In genomic region chr11:11884774-11885481, GRCh38 we compare ENCODE assay signal across 8 cellular contexts. TPM values are rescaled to one million over a fixed set of nuclear protein-coding genes. Genes with fewer than 3 reads are reported as not detected.
DNase-seq lines count a peak whose midpoint lies in the region; ATAC-seq and TF ChIP-seq lines count a peak whose summit lies in the region.
"Had no signal": no experiment of that assay in that cellular context is flagged by ENCODE, and none has a peak within 500 bp of the region (broad histone marks: within the 10 kb centered on the region; RNA-seq: fewer than 3 reads in every experiment).

No MANE protein-coding gene starts in this region.

- H3K4me1 ChIP-seq in lower lobe of right lung: peaks cover 12% of the 10 kb centered on the region
- no peaks in the 10 kb centered on the region for H3K4me1 ChIP-seq in smooth muscle cell (ENCODE audit: low read depth)

- H3K27me3 ChIP-seq in lower lobe of right lung (ENCODE audit: low read depth) (no peaks in the 10 kb centered on the region), smooth muscle cell (ENCODE audit: low read depth) (no peaks in the 10 kb centered on the region)
- H3K27me3 ChIP-seq: neutrophil had no signal

- no peak overlapping the region for H3K27ac ChIP-seq in lower lobe of right lung
- H3K27ac ChIP-seq in smooth muscle cell (ENCODE audit: low read depth): no peak overlapping the region
- H3K27ac ChIP-seq: neutrophil had no signal

- DNase-seq in effector memory CD8-positive, alpha-beta T cell: no peak
- DNase-seq in lower lobe of right lung (no peak), SK-N-DZ (ENCODE audit: low spot score) (no peak), smooth muscle cell (lab: John Stamatoyannopoulos, UW; ENCODE audit: unreplicated experiment) (no peak)

- no peak overlapping the region for H3K4me2 ChIP-seq in smooth muscle cell

- peaks cover 19 to 59% of the 10 kb centered on the region in 2 donors for H3K4me1 Mint-ChIP-seq in effector memory CD8-positive, alpha-beta T cell (ENCODE audit: low read depth in 2 of 2)

- peak overlapping the region; percentile 45 to 63 for H3K4me3 Mint-ChIP-seq in effector memory CD8-positive, alpha-beta T cell

- peaks cover 40% of the 10 kb centered on the region for H3K79me2 ChIP-seq in smooth muscle cell (ENCODE audit: low read depth)

- peak; percentile 83 for ATAC-seq in GM18861 (IDR thresholded peaks at IDR 0.05; ENCODE audit: unreplicated experiment)
- ATAC-seq in GM21423 (IDR thresholded peaks at IDR 0.05; ENCODE audit: unreplicated experiment): peak; percentile 97
- peak; percentile 91 for ATAC-seq in HG03159 (IDR thresholded peaks at IDR 0.05; ENCODE audit: unreplicated experiment)
- peak; percentile 62 for ATAC-seq in effector memory CD8-positive, alpha-beta T cell (replicated peaks)
- ATAC-seq in lower lobe of right lung: no peak

- no peak overlapping the region for H3K9ac ChIP-seq in smooth muscle cell (ENCODE audit: low read depth)

- TF ChIP-seq CTCF in lower lobe of right lung (IDR thresholded peaks at IDR 0.05) (no peak), smooth muscle cell (IDR thresholded peaks at IDR 0.05; ENCODE audit: borderline replicate concordance, insufficient read depth, poor library complexity, severe bottlenecking) (no peak)

- WGBS in smooth muscle cell (ENCODE audit: low lambda C conversion rate): 98% methylated on average over 7 of the region's 7 CpGs

- no peaks in the 10 kb centered on the region for H3K27me3 Mint-ChIP-seq in effector memory CD8-positive, alpha-beta T cell

- H3K27ac Mint-ChIP-seq in effector memory CD8-positive, alpha-beta T cell: peak overlapping the region; percentile 83 to 86

- intact Hi-C loops in lower lobe of right lung (cut with DNase I): no loop called here

- H3K4me3 ChIP-seq in lower lobe of right lung (no peak overlapping the region), smooth muscle cell (no peak overlapping the region)

- H4K20me1 ChIP-seq in smooth muscle cell (ENCODE audit: low read depth): peaks cover 46% of the 10 kb centered on the region

- H3K9me3 Mint-ChIP-seq in effector memory CD8-positive, alpha-beta T cell: no peaks in the 10 kb centered on the region

- H3K9me3 ChIP-seq in lower lobe of right lung (no peaks in the 10 kb centered on the region), smooth muscle cell (replicated peaks; ENCODE audit: low read depth) (no peaks in the 10 kb centered on the region)
- H3K9me3 ChIP-seq: neutrophil had no signal

- H3F3A ChIP-seq in smooth muscle cell (ENCODE audit: low read depth): no peaks in the 10 kb centered on the region

- H2AFZ ChIP-seq in smooth muscle cell (ENCODE audit: low read depth): no peak overlapping the region

- H3K36me3 Mint-ChIP-seq in effector memory CD8-positive, alpha-beta T cell (ENCODE audit: insufficient read depth): peaks cover 55% of the 10 kb centered on the region

- H3K36me3 ChIP-seq in lower lobe of right lung (peaks cover 51% of the 10 kb centered on the region), smooth muscle cell (ENCODE audit: low read depth) (peaks cover 24% of the 10 kb centered on the region)

RNA-seq across cellular contexts. Expression of gene USP47, which starts 43.2 kb away (rescaled TPM):
- total RNA-seq in lower lobe of right lung (45.2 TPM), smooth muscle cell (75.3 and 93.5 TPM in 2 replicates)
- 23.4 and 28.2 TPM in 2 replicates for polyA plus RNA-seq in SK-N-DZ (2014; cell fraction: cytosol; rRNA removed)
- 43.6 and 45.9 TPM in 2 replicates for polyA plus RNA-seq in SK-N-DZ (2014; cell fraction: nucleus; rRNA removed)
- polyA plus RNA-seq in smooth muscle cell: 38.0 and 49.7 TPM in 2 replicates

Comparison
In these comparisons a context has a peak if more than half of its experiments do, and no peak if none do; other contexts are left out.
1. ATAC-seq: peak in GM18861 (single experiment), GM21423 (single experiment), HG03159 (single experiment) and effector memory CD8-positive, alpha-beta T cell (single experiment); none in lower lobe of right lung (0 of 2).